Comparison of ENCODE assay signal across 1 cellular context in genomic region chr16:14369734-14370598, GRCh38.
TF ChIP-seq lines count a peak whose summit lies in the region.

No MANE protein-coding gene starts in this region.

TF ChIP-seq in HepG2, 621 proteins besides CTCF, POLR2A, EP300 and RAD21 (continued from another document):
- no peak for TF ChIP-seq DPF2 (CRISPR knock-in tag; IDR thresholded peaks at IDR 0.05; ENCODE audit: borderline replicate concordance, low read depth)
- TF ChIP-seq AFF4 (CRISPR knock-in tag; IDR thresholded peaks at IDR 0.05), result no peak
- TF ChIP-seq ZNF563 (CRISPR knock-in tag; IDR thresholded peaks at IDR 0.05), result 0 out of 2 replicates have a peak, but pooled peaks have one; percentile 11
- peak; percentile 21; the same call in 1 of the 2 replicates for TF ChIP-seq ZFP91 (CRISPR knock-in tag; IDR thresholded peaks at IDR 0.05; ENCODE audit: borderline replicate concordance)
- TF ChIP-seq MEIS2 (CRISPR knock-in tag; IDR thresholded peaks at IDR 0.05), result no peak
- TF ChIP-seq HMGXB3 (CRISPR knock-in tag; IDR thresholded peaks at IDR 0.05; ENCODE audit: borderline replicate concordance), result no peak
- peak; percentile 47 for TF ChIP-seq ZNF687 (CRISPR knock-in tag; IDR thresholded peaks at IDR 0.05)
- TF ChIP-seq ZNF597 (CRISPR knock-in tag; IDR thresholded peaks at IDR 0.05), result no peak
- no peak for TF ChIP-seq HOXA3 (CRISPR knock-in tag; IDR thresholded peaks at IDR 0.05)
- no peak for TF ChIP-seq FOXA1 (IDR thresholded peaks at IDR 0.05)
- no peak for TF ChIP-seq FOXA1 (CRISPR knock-in tag; IDR thresholded peaks at IDR 0.05)
- peak; percentile 23; the same call in 1 of the 2 replicates for TF ChIP-seq ATF7-NPFF (CRISPR knock-in tag; IDR thresholded peaks at IDR 0.05; ENCODE audit: low read depth)
- 0 out of 2 replicates have a peak, but pooled peaks have one; percentile 23 for TF ChIP-seq ZBTB4 (CRISPR knock-in tag; IDR thresholded peaks at IDR 0.05; ENCODE audit: borderline replicate concordance)
- no peak for TF ChIP-seq ZSCAN31 (CRISPR knock-in tag; IDR thresholded peaks at IDR 0.05; ENCODE audit: low read depth)
- TF ChIP-seq SALL1 (CRISPR knock-in tag; IDR thresholded peaks at IDR 0.05), result peak; percentile 24; the same call in 1 of the 2 replicates
- peak; percentile 26; the same call in 1 of the 2 replicates for TF ChIP-seq ZBTB38 (CRISPR knock-in tag; IDR thresholded peaks at IDR 0.05)
- TF ChIP-seq TARDBP (CRISPR knock-in tag; IDR thresholded peaks at IDR 0.05), result no peak
- TF ChIP-seq ZNF629 (CRISPR knock-in tag; conservative IDR thresholded peaks at IDR 0.05), result peak; percentile 73
- TF ChIP-seq PITX1 (CRISPR knock-in tag; IDR thresholded peaks at IDR 0.05), result 0 out of 2 replicates have a peak, but pooled peaks have one; percentile 27
- TF ChIP-seq ZNF430 (CRISPR knock-in tag; IDR thresholded peaks at IDR 0.05), result no peak
- peak; percentile 46; the same call in 1 of the 2 replicates for TF ChIP-seq ZNF768 (CRISPR knock-in tag; IDR thresholded peaks at IDR 0.05)
- TF ChIP-seq ZNF160 (CRISPR knock-in tag; IDR thresholded peaks at IDR 0.05), result no peak
- peak; percentile 18; the same call in 1 of the 2 replicates for TF ChIP-seq GABPB1 (CRISPR knock-in tag; IDR thresholded peaks at IDR 0.05)
- TF ChIP-seq POLR2G (IDR thresholded peaks at IDR 0.05; ENCODE audit: low read depth, low read length), result no peak
- TF ChIP-seq NCOA5 (CRISPR knock-in tag; IDR thresholded peaks at IDR 0.05), result no peak
